9 cellular contexts compared by ENCODE assay signal in genomic region chr1:57423135-57424131, GRCh38. TPM values are rescaled to one million over a fixed set of nuclear protein-coding genes. Genes with fewer than 3 reads are reported as not detected.
A peak's percentile ranks its signal among the peaks of the same experiment; 100 is the strongest.
DNase-seq lines count a peak whose midpoint lies in the region; ATAC-seq and TF ChIP-seq lines count a peak whose summit lies in the region.
"Had no signal": no experiment of that assay in that cellular context is flagged by ENCODE, and none has a peak within 500 bp of the region (broad histone marks: within the 10 kb centered on the region; RNA-seq: fewer than 3 reads in every experiment).

DAB1 (minus strand) TSS chr1:57424060; CDS start chr1:57291030, 133,030 bp downstream.

- ATAC-seq in omental fat pad (ENCODE audit: low FRiP score): peak; percentile 43
- no peak for ATAC-seq in GM19395 (IDR thresholded peaks at IDR 0.05; ENCODE audit: unreplicated experiment)
- ATAC-seq in GM19023 (IDR thresholded peaks at IDR 0.05; ENCODE audit: unreplicated experiment): no peak
- ATAC-seq in HG03159 (IDR thresholded peaks at IDR 0.05; ENCODE audit: unreplicated experiment): no peak
- no peak for ATAC-seq in HG03442 (IDR thresholded peaks at IDR 0.05; ENCODE audit: unreplicated experiment)

- peak within 1 kb of the TSS; percentile 33 for H3K4me3 ChIP-seq in fibroblast of mammary gland (ENCODE audit: control insufficient read depth, low read depth, low read length)

- peak; percentile 84 for DNase-seq in DMS53 (lab: John Stamatoyannopoulos, UW)
- DNase-seq in NCI-H748 treated with DMSO at 0.1 percent for 48 hours (lab: John Stamatoyannopoulos, UW): peak; percentile 53
- DNase-seq in fibroblast of mammary gland (ENCODE audit: low read depth): peak; percentile 10
- no peak for DNase-seq in omental fat pad (ENCODE audit: low spot score)

- no peak for TF ChIP-seq CTCF in fibroblast of mammary gland (conservative IDR thresholded peaks at IDR 0.05; ENCODE audit: control insufficient read depth, insufficient read depth, low read depth, low read length)
- no peak for TF ChIP-seq CTCF in omental fat pad (IDR thresholded peaks at IDR 0.05)

RNA-seq across cellular contexts. Expression of gene DAB1, which starts in this region (rescaled TPM):
- total RNA-seq in omental fat pad: 1 to 10 TPM in 1 of 4 donors, under 1 TPM in 3; 0.48 to 1.1 (median 0.70) TPM
- total RNA-seq: bronchial epithelial cell had no signal
